Comparison of ENCODE assay signal across 8 cellular contexts in genomic region chr10:17348111-17349008, GRCh38.
DNase-seq lines count a peak whose midpoint lies in the region; ATAC-seq and TF ChIP-seq lines count a peak whose summit lies in the region.

No MANE protein-coding gene starts in this region.

- in situ Hi-C loops in KBM-7 (cut with MboI; ENCODE audit: low pct_unique_long_range_greater_than_20kb, low sequenced_read_pairs) = no loop called here

- H3K27ac ChIP-seq in left ventricle myocardium inferior (replicated peaks) (peak overlapping the region; percentile 77), stomach smooth muscle (ENCODE audit: low read length) (no peak overlapping the region)

- peaks cover 22% of the 10 kb centered on the region for H3K4me1 Mint-ChIP-seq in HFFc6 (ENCODE audit: low read depth)
- H3K4me1 Mint-ChIP-seq in activated CD4-positive, alpha-beta T cell treated with anti-CD3 and anti-CD28 coated beads for 36 hours = peaks cover 3% of the 10 kb centered on the region

- ATAC-seq in activated CD4-positive, alpha-beta T cell treated with anti-CD3 and anti-CD28 coated beads for 36 hours = no peak

- CTCF ChIA-PET in activated CD4-positive, alpha-beta T cell treated with anti-CD3 and anti-CD28 coated beads for 36 hours (lab: Charles Lee) = no interaction called here

- H3K9me3 ChIP-seq in left ventricle myocardium inferior (replicated peaks) = no peaks in the 10 kb centered on the region
- H3K9me3 ChIP-seq in stomach smooth muscle (ENCODE audit: control insufficient read depth in 2 of 2, low read length in 2 of 2) = no peaks in the 10 kb centered on the region

- H3K27ac Mint-ChIP-seq in HFFc6 = no peak overlapping the region
- H3K27ac Mint-ChIP-seq in activated CD4-positive, alpha-beta T cell treated with anti-CD3 and anti-CD28 coated beads for 36 hours = no peak overlapping the region

- POLR2A ChIA-PET in activated CD4-positive, alpha-beta T cell treated with anti-CD3 and anti-CD28 coated beads for 36 hours (lab: Charles Lee) = no interaction called here

- H3K27me3 ChIP-seq in left ventricle myocardium inferior (ENCODE audit: low read depth) (no peaks in the 10 kb centered on the region), stomach smooth muscle (ENCODE audit: control insufficient read depth in 1 of 2, insufficient read depth in 2 of 2, low read length in 2 of 2) (no peaks in the 10 kb centered on the region)

- peaks cover 33% of the 10 kb centered on the region for H3K27me3 Mint-ChIP-seq in HFFc6 (ENCODE audit: insufficient read depth)
- peaks cover 14% of the 10 kb centered on the region for H3K27me3 Mint-ChIP-seq in activated CD4-positive, alpha-beta T cell treated with anti-CD3 and anti-CD28 coated beads for 36 hours

- H3K36me3 Mint-ChIP-seq in HFFc6 (ENCODE audit: low read depth) = no peaks in the 10 kb centered on the region
- H3K36me3 Mint-ChIP-seq in activated CD4-positive, alpha-beta T cell treated with anti-CD3 and anti-CD28 coated beads for 36 hours (ENCODE audit: low read depth) = no peaks in the 10 kb centered on the region

- TF ChIP-seq CTCF in HFFc6 (IDR thresholded peaks at IDR 0.05) (no peak), WI38 (IDR thresholded peaks at IDR 0.05; ENCODE audit: low read depth, low read length) (no peak), left ventricle myocardium inferior (IDR thresholded peaks at IDR 0.05; ENCODE audit: borderline replicate concordance) (no peak)

- DNase-seq in HFFc6 = peak; percentile 30
- DNase-seq in left ventricle myocardium inferior = peak; percentile 73
- DNase-seq in activated CD4-positive, alpha-beta T cell treated with anti-CD3 and anti-CD28 coated beads for 36 hours = no peak
- DNase-seq in stimulated activated CD4-positive, alpha-beta T cell treated with anti-CD3 and anti-CD28 coated beads, Interleukin-12 subunit alpha, Interleukin-12 subunit beta, amount 100 ng/mL, for 4 hours = no peak
- DNase-seq in activated CD4-positive, alpha-beta T cell treated with anti-CD3 and anti-CD28 coated beads for 48 hours = no peak
- no peak for DNase-seq in KBM-7

- no peak overlapping the region for H3K9ac ChIP-seq in stomach smooth muscle (ENCODE audit: low read length in 2 of 2)

- peak overlapping the region; percentile 44 for H3K4me3 Mint-ChIP-seq in HFFc6
- no peak overlapping the region for H3K4me3 Mint-ChIP-seq in activated CD4-positive, alpha-beta T cell treated with anti-CD3 and anti-CD28 coated beads for 36 hours

- peaks cover 17% of the 10 kb centered on the region for H3K4me1 ChIP-seq in left ventricle myocardium inferior
- no peaks in the 10 kb centered on the region for H3K4me1 ChIP-seq in stomach smooth muscle (ENCODE audit: control insufficient read depth, insufficient read depth, low read length)

- no peaks in the 10 kb centered on the region for H3K36me3 ChIP-seq in left ventricle myocardium inferior
- no peaks in the 10 kb centered on the region for H3K36me3 ChIP-seq in stomach smooth muscle (ENCODE audit: control insufficient read depth in 2 of 2, insufficient read depth in 2 of 2, low read length in 2 of 2)

- intact Hi-C loops in left ventricle myocardium inferior (cut with micrococcal nuclease) = no loop called here
- intact Hi-C loops in activated CD4-positive, alpha-beta T cell treated with anti-CD3 and anti-CD28 coated beads for 36 hours (cut with DNase I, micrococcal nuclease) = no loop called here

- H3K4me3 ChIP-seq in WI38 (ENCODE audit: low read depth, low read length) (0 out of 2 replicates have a peak overlapping the region, but pooled peaks have one; percentile 5), left ventricle myocardium inferior (peak overlapping the region; percentile 49), stomach smooth muscle (ENCODE audit: low read length in 2 of 2) (peak overlapping the region; percentile 52 to 58)

- H3K9me3 Mint-ChIP-seq in HFFc6 = no peaks in the 10 kb centered on the region
- no peaks in the 10 kb centered on the region for H3K9me3 Mint-ChIP-seq in activated CD4-positive, alpha-beta T cell treated with anti-CD3 and anti-CD28 coated beads for 36 hours (ENCODE audit: low read depth)

Comparison
In these comparisons a context has a peak if more than half of its experiments do, and no peak if none do; other contexts are left out.
1. DNase-seq: peak in HFFc6 (single experiment) and left ventricle myocardium inferior (single experiment); none in activated CD4-positive, alpha-beta T cell treated with anti-CD3 and anti-CD28 coated beads for 36 hours (single experiment), stimulated activated CD4-positive, alpha-beta T cell treated with anti-CD3 and anti-CD28 coated beads, Interleukin-12 subunit alpha, Interleukin-12 subunit beta, amount 100 ng/mL, for 4 hours (single experiment), activated CD4-positive, alpha-beta T cell treated with anti-CD3 and anti-CD28 coated beads for 48 hours (single experiment) and KBM-7 (single experiment).
2. H3K4me3 ChIP-seq: peak in every context shown above with its lines; median percentile 55 in stomach smooth muscle; 49 in left ventricle myocardium inferior; 5 in WI38.